In genomic region chr2:241573741-241574140, GRCh38 we compare ENCODE assay signal across 18 cellular contexts. TPM values are rescaled to one million over a fixed set of nuclear protein-coding genes. Genes with fewer than 3 reads are reported as not detected.
"Had no signal": no experiment of that assay in that cellular context is flagged by ENCODE, and none has a peak within 500 bp of the region (broad histone marks: within the 10 kb centered on the region; RNA-seq: fewer than 3 reads in every experiment).

No MANE protein-coding gene starts in this region.

- DNase-seq: activated CD4-positive, alpha-beta memory T cell treated with anti-CD3 and anti-CD28 coated beads for 36 hours; activated CD8-positive, alpha-beta memory T cell treated with anti-CD3 and anti-CD28 coated beads, Interleukin-2, amount 10 ng/mL, durations not matched to agents 7 days and 5 days; activated T-cell treated with anti-CD3 and anti-CD28 coated beads, Interleukin-2, amount 50 U/mL, for 1 hour; adrenal gland; caudate nucleus; effector CD4-positive, alpha-beta T cell; foreskin fibroblast; hippocampal formation; kidney glomerular epithelial cell; stimulated activated CD4-positive, alpha-beta T cell treated with anti-CD3 and anti-CD28 coated beads, Interleukin-12 subunit alpha, Interleukin-12 subunit beta, amount 100 ng/mL, for 4 hours; stimulated activated CD4-positive, alpha-beta T cell treated with anti-CD3 and anti-CD28 coated beads, Interleukin-2, amount 100 ng/mL, for 24 hours; stimulated activated naive CD4-positive, alpha-beta T cell; T-helper 17 cell; transverse colon; WERI-Rb-1 had no signal

- H3K36me3 Mint-ChIP-seq: activated CD8-positive, alpha-beta memory T cell treated with anti-CD3 and anti-CD28 coated beads, Interleukin-2, amount 10 ng/mL, durations not matched to agents 7 days and 5 days had no signal

- H3K27me3 Mint-ChIP-seq: activated CD4-positive, alpha-beta memory T cell treated with anti-CD3 and anti-CD28 coated beads for 36 hours; activated CD8-positive, alpha-beta memory T cell treated with anti-CD3 and anti-CD28 coated beads, Interleukin-2, amount 10 ng/mL, durations not matched to agents 7 days and 5 days; activated naive CD4-positive, alpha-beta T cell treated with anti-CD3 and anti-CD28 coated beads, Interleukin-2, amount 50 U/mL, for 24 hours; T-helper 17 cell had no signal

- H3K27ac Mint-ChIP-seq: activated CD4-positive, alpha-beta memory T cell treated with anti-CD3 and anti-CD28 coated beads for 36 hours; activated CD8-positive, alpha-beta memory T cell treated with anti-CD3 and anti-CD28 coated beads, Interleukin-2, amount 10 ng/mL, durations not matched to agents 7 days and 5 days; activated naive CD4-positive, alpha-beta T cell treated with anti-CD3 and anti-CD28 coated beads, Interleukin-2, amount 50 U/mL, for 24 hours; activated T-helper 2 cell treated with anti-CD3 and anti-CD28 coated beads, Interferon-gamma antibody, Interleukin-2, Interleukin-4, amounts not matched to agents 10 μg/mL and 5 μg/mL and 100 μg/mL, durations not matched to agents 14 hours and 24 hours and 36 hours; T-helper 17 cell had no signal

- H3K9me3 Mint-ChIP-seq: activated CD4-positive, alpha-beta memory T cell treated with anti-CD3 and anti-CD28 coated beads for 36 hours; activated naive CD4-positive, alpha-beta T cell treated with anti-CD3 and anti-CD28 coated beads, Interleukin-2, amount 50 U/mL, for 24 hours; activated T-helper 2 cell treated with anti-CD3 and anti-CD28 coated beads, Interferon-gamma antibody, Interleukin-2, Interleukin-4, amounts not matched to agents 10 μg/mL and 5 μg/mL and 100 μg/mL, durations not matched to agents 14 hours and 24 hours and 36 hours had no signal

- H3K4me3 ChIP-seq: adrenal gland, coronary artery, transverse colon had no signal

- ATAC-seq: activated CD8-positive, alpha-beta memory T cell treated with anti-CD3 and anti-CD28 coated beads, Interleukin-2, amount 10 ng/mL, durations not matched to agents 7 days and 5 days; T-helper 17 cell had no signal

- H3K4me1 ChIP-seq: adrenal gland had no signal

- H3K4me1 Mint-ChIP-seq: activated CD8-positive, alpha-beta memory T cell treated with anti-CD3 and anti-CD28 coated beads, Interleukin-2, amount 10 ng/mL, durations not matched to agents 7 days and 5 days; activated naive CD4-positive, alpha-beta T cell treated with anti-CD3 and anti-CD28 coated beads, Interleukin-2, amount 50 U/mL, for 24 hours had no signal

- H3K36me3 ChIP-seq: adrenal gland, transverse colon had no signal

- H3K4me3 Mint-ChIP-seq: activated CD4-positive, alpha-beta memory T cell treated with anti-CD3 and anti-CD28 coated beads for 36 hours; activated CD8-positive, alpha-beta memory T cell treated with anti-CD3 and anti-CD28 coated beads, Interleukin-2, amount 10 ng/mL, durations not matched to agents 7 days and 5 days; activated naive CD4-positive, alpha-beta T cell treated with anti-CD3 and anti-CD28 coated beads, Interleukin-2, amount 50 U/mL, for 24 hours; T-helper 17 cell had no signal

- H3K27ac ChIP-seq: adrenal gland, coronary artery, transverse colon, WERI-Rb-1 had no signal

- H3K9me3 ChIP-seq: adrenal gland, transverse colon had no signal

- H3K27me3 ChIP-seq: adrenal gland, transverse colon had no signal

RNA-seq across cellular contexts. Expression of gene BOK, which starts 15.2 kb away (rescaled TPM):
- total RNA-seq: activated CD8-positive, alpha-beta memory T cell treated with anti-CD3 and anti-CD28 coated beads, Interleukin-2, amount 10 ng/mL, durations not matched to agents 7 days and 5 days; T-helper 17 cell had no signal
